In genomic region chr15:98405013-98405412, GRCh38 we compare ENCODE assay signal across 30 cellular contexts.
"Had no signal": no experiment of that assay in that cellular context is flagged by ENCODE, and none has a peak within 500 bp of the region (broad histone marks: within the 10 kb centered on the region; RNA-seq: fewer than 3 reads in every experiment).

No MANE protein-coding gene starts in this region.

- H3K36me3 ChIP-seq: ascending aorta had no signal

- H3K9me2 ChIP-seq: SK-N-SH had no signal

- H3K9ac ChIP-seq: SK-N-SH had no signal

- H3K9me3 ChIP-seq: ascending aorta, body of pancreas, SK-N-SH had no signal

- FAIRE-seq: K562 had no signal

- ATAC-seq: activated CD4-positive, CD25-positive, alpha-beta regulatory T cell treated with anti-CD3 and anti-CD28 coated beads, Interleukin-2, amount 50 U/mL, for 24 hours; activated CD8-positive, alpha-beta T cell treated with anti-CD3 and anti-CD28 coated beads for 36 hours; activated naive CD8-positive, alpha-beta T cell treated with anti-CD3 and anti-CD28 coated beads, Interleukin-2, amount 50 U/mL, for 24 hours; body of pancreas; K562; Panc1; Right ventricle myocardium inferior had no signal

- H3K4me2 ChIP-seq: SK-N-SH had no signal

- H3K27me3 ChIP-seq: ascending aorta, body of pancreas had no signal

- H3K4me1 ChIP-seq: ascending aorta, body of pancreas had no signal

- DNase-seq: activated CD4-positive, alpha-beta T cell treated with anti-CD3 and anti-CD28 coated beads for 4 hours; activated CD8-positive, alpha-beta memory T cell treated with anti-CD3 and anti-CD28 coated beads, Interleukin-2, amount 50 U/mL, for 48 hours; activated CD8-positive, alpha-beta T cell treated with anti-CD3 and anti-CD28 coated beads for 36 hours; activated effector memory CD4-positive, alpha-beta T cell treated with Interleukin-2 at 50 U/mL for 16 hours; activated naive CD4-positive, alpha-beta T cell; activated naive CD8-positive, alpha-beta T cell treated with anti-CD3 and anti-CD28 coated beads, Interleukin-2, amount 50 U/mL, for 24 hours; activated T-cell treated with anti-CD3 and anti-CD28 coated beads, Interleukin-2, amount 50 U/mL, for 1 hour; amniotic stem cell; body of pancreas; central memory CD4-positive, alpha-beta T cell; Kasumi-1; NCI-H1092 treated with DMSO at 0.1 percent for 48 hours; NCI-H1417 treated with DMSO at 0.1 percent for 48 hours; NCI-H1694; NCI-H2029; NCI-H2107; NCI-H2171 treated with DMSO at 0.1 percent for 48 hours; NCI-H226; NCI-H526 treated with DMSO at 0.1 percent for 48 hours; NCI-H82; NK-92 treated with Interleukin-12 subunit alpha and Interleukin-12 subunit beta, amount 100 ng/mL, for 24 hours; OCI-M1; RPMI8226; SK-N-SH; T-helper 1 cell had no signal

- H3K27ac ChIP-seq: ascending aorta, body of pancreas had no signal

- H3K4me3 ChIP-seq: ascending aorta, body of pancreas, K562 had no signal
